ENCODE assay signal across 21 cellular contexts in genomic region chrX:42195506-42195905, GRCh38.
DNase-seq lines count a peak whose midpoint lies in the region; ATAC-seq and TF ChIP-seq lines count a peak whose summit lies in the region.
"Had no signal": no experiment of that assay in that cellular context is flagged by ENCODE, and none has a peak within 500 bp of the region (broad histone marks: within the 10 kb centered on the region; RNA-seq: fewer than 3 reads in every experiment).

No MANE protein-coding gene starts in this region.

- no peaks in the 10 kb centered on the region for H3K36me3 ChIP-seq in endodermal cell (ENCODE audit: control insufficient read depth, insufficient read depth, low read length)
- no peaks in the 10 kb centered on the region for H3K36me3 ChIP-seq in neural progenitor cell

- H3K9me3 Mint-ChIP-seq in endodermal cell (peaks cover 47% of the 10 kb centered on the region), neural progenitor cell (peaks cover 7% of the 10 kb centered on the region)

- no peaks in the 10 kb centered on the region for H4K20me1 ChIP-seq in neural progenitor cell (ENCODE audit: low read depth)

- H3K4me2 ChIP-seq in neural progenitor cell, result no peak overlapping the region
- H3K4me2 ChIP-seq: A549 had no signal

- H3K4me3 Mint-ChIP-seq in endodermal cell, result no peak overlapping the region
- no peak overlapping the region for H3K4me3 Mint-ChIP-seq in neural progenitor cell
- H3K4me3 Mint-ChIP-seq: B cell; CD14-positive monocyte; T-helper 1 cell treated with Interleukin-12 subunit alpha and Interleukin-12 subunit beta and Interleukin-4 antibody, amounts not matched to agents 30 μg/mL and 1 μg/mL, for 36 hours had no signal

- no peak overlapping the region for H3K27ac Mint-ChIP-seq in endodermal cell
- H3K27ac Mint-ChIP-seq in neural progenitor cell, result no peak overlapping the region
- H3K27ac Mint-ChIP-seq: B cell; CD14-positive monocyte; T-helper 1 cell treated with Interleukin-12 subunit alpha and Interleukin-12 subunit beta and Interleukin-4 antibody, amounts not matched to agents 30 μg/mL and 1 μg/mL, for 36 hours had no signal

- DNase-seq in ELF-1 (ENCODE audit: low read depth, low spot score), result peak; percentile 85
- DNase-seq in HuH-7 (ENCODE audit: low spot score), result peak; percentile 5
- peak; percentile 59 for DNase-seq in endodermal cell
- peak; percentile 5 for DNase-seq in neural progenitor cell (ENCODE audit: low spot score)
- DNase-seq in NCI-H146 treated with DMSO at 0.1 percent for 48 hours (lab: John Stamatoyannopoulos, UW; ENCODE audit: unreplicated experiment), result no peak
- DNase-seq: GDM1, Karpas-422, MV-4-11, NCI-H1105 treated with DMSO at 0.1 percent for 48 hours, NCI-H1694, NCI-H2107, NCI-H446 treated with DMSO at 0.1 percent for 48 hours, NCI-H526 treated with DMSO at 0.1 percent for 48 hours, Right ventricle myocardium superior had no signal

- H3K9me3 ChIP-seq in endodermal cell (ENCODE audit: control insufficient read depth, low read length), result no peaks in the 10 kb centered on the region
- H3K9me3 ChIP-seq in neural progenitor cell (ENCODE audit: low read depth), result no peaks in the 10 kb centered on the region
- H3K9me3 ChIP-seq: A549 had no signal

- TF ChIP-seq CTCF in endodermal cell (conservative IDR thresholded peaks at IDR 0.05) (peak; percentile 48), neural progenitor cell (IDR thresholded peaks at IDR 0.05) (no peak)

- H3K27me3 Mint-ChIP-seq in endodermal cell (ENCODE audit: insufficient read depth), result no peaks in the 10 kb centered on the region
- H3K27me3 Mint-ChIP-seq in neural progenitor cell (ENCODE audit: insufficient read depth, low read depth), result no peaks in the 10 kb centered on the region
- H3K27me3 Mint-ChIP-seq: B cell had no signal

- no peaks in the 10 kb centered on the region for H3F3A ChIP-seq in neural progenitor cell (ENCODE audit: low read depth)

- H3K4me3 ChIP-seq in endodermal cell (ENCODE audit: low read length) (no peak overlapping the region), neural progenitor cell (no peak overlapping the region)
- H3K4me3 ChIP-seq: A549 had no signal

- H2AFZ ChIP-seq in neural progenitor cell (replicated peaks), result peak overlapping the region; percentile 26

- H3K36me3 Mint-ChIP-seq in endodermal cell (ENCODE audit: low read depth), result no peaks in the 10 kb centered on the region
- no peaks in the 10 kb centered on the region for H3K36me3 Mint-ChIP-seq in neural progenitor cell
- H3K36me3 Mint-ChIP-seq: CD14-positive monocyte had no signal

- 90% methylated on average over 1 of the region's 1 CpG; no CpG with 5 or more reads in 1 of the 2 experiments for WGBS in endodermal cell (ENCODE audit: insufficient coverage in 1 of 2, insufficient read length in 1 of 2), 2 experiments

- no peaks in the 10 kb centered on the region for H3K79me2 ChIP-seq in neural progenitor cell (ENCODE audit: low read depth)

- H3K27ac ChIP-seq in endodermal cell (ENCODE audit: low read depth, low read length), result no peak overlapping the region
- no peak overlapping the region for H3K27ac ChIP-seq in neural progenitor cell
- H3K27ac ChIP-seq: A549 had no signal

- no peaks in the 10 kb centered on the region for H3K4me1 ChIP-seq in endodermal cell (ENCODE audit: control insufficient read depth, insufficient read depth, low read length)
- no peaks in the 10 kb centered on the region for H3K4me1 ChIP-seq in neural progenitor cell
- H3K4me1 ChIP-seq: A549 had no signal

- H3K9ac ChIP-seq in endodermal cell (ENCODE audit: extremely low read depth, low read length, poor library complexity, severe bottlenecking), result no peak overlapping the region
- no peak overlapping the region for H3K9ac ChIP-seq in neural progenitor cell

- ATAC-seq in GM21576 (IDR thresholded peaks at IDR 0.05; ENCODE audit: unreplicated experiment), result no peak
- ATAC-seq in GM18498 (IDR thresholded peaks at IDR 0.05; ENCODE audit: unreplicated experiment), result no peak
- ATAC-seq: A549, HCT116 had no signal

- H3K27me3 ChIP-seq in endodermal cell (ENCODE audit: control insufficient read depth, insufficient read depth, low read length, poor library complexity, severe bottlenecking), result no peaks in the 10 kb centered on the region
- H3K27me3 ChIP-seq in neural progenitor cell, result no peaks in the 10 kb centered on the region

- H3K4me1 Mint-ChIP-seq in endodermal cell (no peaks in the 10 kb centered on the region), neural progenitor cell (no peaks in the 10 kb centered on the region)
- H3K4me1 Mint-ChIP-seq: B cell, CD14-positive monocyte had no signal
